Comparison of ENCODE assay signal across 23 cellular contexts in the genomic region with DNA sequence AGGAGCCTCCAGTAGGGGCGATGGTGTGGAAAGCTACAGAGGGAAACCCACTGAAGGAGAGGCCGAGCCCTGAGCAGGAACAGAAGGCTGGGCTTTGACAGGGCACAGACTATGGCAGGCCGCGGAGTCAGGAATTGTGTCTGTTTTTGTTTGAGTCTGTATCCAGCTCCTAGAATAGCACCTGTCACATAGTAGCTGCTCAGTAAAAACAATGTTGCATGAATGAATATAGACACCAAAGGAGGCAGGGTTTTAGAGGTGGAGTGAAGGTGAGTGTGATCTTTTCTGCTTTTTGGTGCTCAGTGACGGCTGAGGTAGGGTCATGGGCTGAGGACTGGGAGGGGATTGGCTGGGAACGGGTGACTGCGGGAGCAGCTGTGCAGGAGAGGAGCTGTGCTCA. TPM values are rescaled to one million over a fixed set of nuclear protein-coding genes. Genes with fewer than 3 reads are reported as not detected.
A peak's percentile ranks its signal among the peaks of the same experiment; 100 is the strongest.
DNase-seq lines count a peak whose midpoint lies in the region; ATAC-seq, FAIRE-seq and TF ChIP-seq lines count a peak whose summit lies in the region.
"Had no signal": no experiment of that assay in that cellular context is flagged by ENCODE, and none has a peak within 500 bp of the region (broad histone marks: within the 10 kb centered on the region; RNA-seq: fewer than 3 reads in every experiment).

No MANE protein-coding gene starts in this region.

- H3K9me3 ChIP-seq in HEK293 (ENCODE audit: control insufficient read depth, insufficient read depth, low read depth, low read length) (no peaks in the 10 kb centered on the region), kidney (ENCODE audit: control insufficient read depth in 1 of 2, low read length in 2 of 2) (no peaks in the 10 kb centered on the region), left ventricle myocardium inferior (replicated peaks) (no peaks in the 10 kb centered on the region)
- H3K9me3 ChIP-seq: BE2C had no signal

- no peak overlapping the region for H3K4me3 ChIP-seq in HEK293 (ENCODE audit: low read depth, low read length)
- H3K4me3 ChIP-seq in kidney (ENCODE audit: low read length in 2 of 2), result no peak overlapping the region
- H3K4me3 ChIP-seq in left ventricle myocardium inferior, result no peak overlapping the region
- H3K4me3 ChIP-seq: GM12878 had no signal

- H3K4me1 ChIP-seq in HEK293 (ENCODE audit: control insufficient read depth, insufficient read depth, low read length), result no peaks in the 10 kb centered on the region
- H3K4me1 ChIP-seq in kidney (ENCODE audit: control insufficient read depth in 1 of 2, insufficient read depth in 1 of 2, low read depth in 1 of 2, low read length in 2 of 2), result peaks cover 0 to 3% of the 10 kb centered on the region in 2 donors
- H3K4me1 ChIP-seq in left ventricle myocardium inferior, result peaks cover 14% of the 10 kb centered on the region
- H3K4me1 ChIP-seq: BE2C had no signal

- intact Hi-C loops in kidney (cut with DNase I) (no loop called here), left ventricle myocardium inferior (cut with micrococcal nuclease) (no loop called here)

- H3K36me3 ChIP-seq in HEK293 (ENCODE audit: control insufficient read depth in 2 of 2, insufficient read depth in 1 of 2, low read length in 2 of 2) (no peaks in the 10 kb centered on the region), kidney (ENCODE audit: control insufficient read depth in 1 of 2, insufficient read depth in 2 of 2, low read length in 2 of 2) (no peaks in the 10 kb centered on the region), left ventricle myocardium inferior (no peaks in the 10 kb centered on the region)
- H3K36me3 ChIP-seq: BE2C had no signal

- no peak overlapping the region for H3K9ac ChIP-seq in kidney (ENCODE audit: low read length in 2 of 2)

- peaks cover 35% of the 10 kb centered on the region for H3K27me3 ChIP-seq in left ventricle myocardium inferior (ENCODE audit: low read depth)
- H3K27me3 ChIP-seq: BE2C had no signal

- no peak for DNase-seq in GM12892 (ENCODE audit: insufficient read length)
- peak; percentile 40 for DNase-seq in kidney
- DNase-seq in NCI-H1417 (lab: John Stamatoyannopoulos, UW), result no peak
- DNase-seq in left ventricle myocardium inferior, result no peak
- DNase-seq: ACHN; BE2C; C1 segment of cervical spinal cord; CD4-positive, CD25-positive, alpha-beta regulatory T cell; CD8-positive, alpha-beta memory T cell; COR-L47; DMS 273 treated with DMSO at 0.1 percent for 48 hours; DMS53; DND-41; EL; GOT3; H9 had no signal

- no peak for TF ChIP-seq POLR2A in GM12892 (IDR thresholded peaks at IDR 0.05; ENCODE audit: low read depth, low read length)

- CTCF ChIA-PET in HEK293 (lab: Yijun Ruan, JAX), result interaction anchor here (0.7 to 1.8 kb wide), 5 partner anchors 10 to 68 kb away, joined by 3 to 9 read pairs (median 4); no protein-coding TSS in a partner anchor

- ATAC-seq in GM18519 (IDR thresholded peaks at IDR 0.05; ENCODE audit: low FRiP score, unreplicated experiment), result no peak
- ATAC-seq: GM12878 had no signal

- TF ChIP-seq CTCF in HEK293 (tag by site-specific recombination; IDR thresholded peaks at IDR 0.05), result no peak
- TF ChIP-seq CTCF in kidney (IDR thresholded peaks at IDR 0.05; ENCODE audit: borderline replicate concordance, extremely low read depth, insufficient read depth), result no peak
- no peak for TF ChIP-seq CTCF in left ventricle myocardium inferior (IDR thresholded peaks at IDR 0.05; ENCODE audit: borderline replicate concordance)

- POLR2A ChIA-PET in HEK293 (lab: Yijun Ruan, JAX), result no interaction called here

- H3K27ac ChIP-seq in HEK293 (ENCODE audit: extremely low read depth, low read depth, low read length) (no peak overlapping the region), kidney (ENCODE audit: low read depth in 2 of 2, low read length in 2 of 2) (no peak overlapping the region), left ventricle myocardium inferior (replicated peaks) (no peak overlapping the region)

- FAIRE-seq in GM12892 (lab: Jason Lieb, UNC) (peak; percentile 21), kidney (lab: Jason Lieb, UNC) (no peak)
- FAIRE-seq: A204.1, GM12878, GM18507 had no signal

TF ChIP-seq in HEK293, 187 proteins besides CTCF, POLR2A, EP300 and RAD21:
- no peak for TF ChIP-seq SCRT1 (tag by site-specific recombination; IDR thresholded peaks at IDR 0.05; ENCODE audit: borderline replicate concordance)
- TF ChIP-seq ZNF394 (tag by site-specific recombination; IDR thresholded peaks at IDR 0.05; ENCODE audit: borderline replicate concordance), result peak; percentile 39; the same call in 1 of the 2 replicates
- TF ChIP-seq ZNF701 (tag by site-specific recombination; IDR thresholded peaks at IDR 0.05), result no peak
- TF ChIP-seq ZSCAN16 (tag by site-specific recombination; IDR thresholded peaks at IDR 0.05), result no peak
- peak; percentile 98 for TF ChIP-seq ZNF664 (tag by site-specific recombination; IDR thresholded peaks at IDR 0.05)
- no peak for TF ChIP-seq ZNF350 (tag by site-specific recombination; IDR thresholded peaks at IDR 0.05)

RNA-seq across cellular contexts. Expression of gene APOBEC3A, which starts 18.5 kb away (rescaled TPM):
- polyA plus RNA-seq in GM12892 (2012; ENCODE audit: missing spikeins), result not detected
- total RNA-seq in kidney (1.2 TPM), left ventricle myocardium inferior (0.41 TPM)
- polyA plus RNA-seq in kidney (ENCODE audit: insufficient read depth, low read depth, low replicate concordance), result not detected
- total RNA-seq: CD4-positive, CD25-positive, alpha-beta regulatory T cell; CD8-positive, alpha-beta memory T cell; G401; GM12878; H9; HT-29 had no signal
- polyA plus RNA-seq: CD8-positive, alpha-beta memory T cell had no signal

RNA-seq across cellular contexts. Expression of gene APOBEC3B, which starts 43.2 kb away (rescaled TPM):
- 21.6 TPM for polyA plus RNA-seq in GM12892 (2012; ENCODE audit: missing spikeins)
- total RNA-seq in kidney, result 2.7 TPM
- polyA plus RNA-seq in kidney (ENCODE audit: insufficient read depth, low read depth, low replicate concordance), result 1.0 TPM
- total RNA-seq in left ventricle myocardium inferior, result 0.52 TPM
